Comparison of ENCODE assay signal across 24 cellular contexts in the genomic region with DNA sequence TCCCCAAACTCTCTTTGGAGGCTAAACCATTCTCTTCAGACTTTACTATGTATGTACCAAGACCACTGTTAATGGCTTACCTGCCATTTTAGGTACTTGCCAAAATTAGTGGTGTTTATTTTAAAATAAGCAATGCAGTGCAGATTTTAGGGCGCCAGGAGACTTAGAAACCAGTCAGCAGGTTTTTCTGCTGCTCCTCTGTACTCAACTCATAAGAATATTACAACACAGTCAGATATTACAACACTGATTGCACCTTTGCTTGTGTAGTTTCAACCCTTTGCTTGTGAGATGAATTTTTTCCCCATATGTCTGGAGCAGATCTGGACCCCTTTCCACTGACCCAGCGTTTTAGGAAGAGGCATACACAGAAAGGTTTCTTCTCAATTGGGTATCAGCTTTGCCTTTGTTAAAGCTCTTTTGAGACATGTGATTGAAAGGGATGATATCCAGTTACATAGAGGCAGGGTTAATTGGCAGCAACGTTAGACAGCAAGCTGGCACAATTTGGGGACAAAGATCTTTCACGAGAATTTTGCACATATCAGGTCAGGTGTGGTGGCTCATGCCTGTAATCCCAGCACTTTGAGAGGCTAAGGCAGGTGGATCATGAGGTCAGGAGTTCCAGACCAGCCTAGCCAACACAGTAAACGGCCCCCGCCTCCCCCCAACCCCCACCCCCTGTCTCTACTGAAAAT. TPM values are rescaled to one million over a fixed set of nuclear protein-coding genes. Genes with fewer than 3 reads are reported as not detected.
DNase-seq lines count a peak whose midpoint lies in the region; ATAC-seq, FAIRE-seq and TF ChIP-seq lines count a peak whose summit lies in the region.
"Had no signal": no experiment of that assay in that cellular context is flagged by ENCODE, and none has a peak within 500 bp of the region (broad histone marks: within the 10 kb centered on the region; RNA-seq: fewer than 3 reads in every experiment).

No MANE protein-coding gene starts in this region.

- intact Hi-C loops in activated CD4-positive, alpha-beta T cell treated with anti-CD3 and anti-CD28 coated beads for 36 hours (cut with DNase I, micrococcal nuclease) = no loop called here

- CTCF ChIA-PET in activated CD4-positive, alpha-beta T cell treated with anti-CD3 and anti-CD28 coated beads for 36 hours (lab: Charles Lee) = no interaction called here

- H3K27ac Mint-ChIP-seq in activated CD4-positive, alpha-beta T cell treated with anti-CD3 and anti-CD28 coated beads for 36 hours = peak overlapping the region; percentile 12
- H3K27ac Mint-ChIP-seq: GM23338 had no signal

- peak overlapping the region; percentile 2 to 38 for H3K4me3 ChIP-seq in neutrophil (ENCODE audit: low read depth in 1 of 2, low read length in 1 of 2)
- H3K4me3 ChIP-seq: BLaER1, GM12878, GM23338 had no signal

- H3K9me3 Mint-ChIP-seq in activated CD4-positive, alpha-beta T cell treated with anti-CD3 and anti-CD28 coated beads for 36 hours (ENCODE audit: low read depth) = no peaks in the 10 kb centered on the region
- H3K9me3 Mint-ChIP-seq: CD4-positive, alpha-beta memory T cell; GM23338 had no signal

- H3K27me3 ChIP-seq in neutrophil = no peaks in the 10 kb centered on the region
- H3K27me3 ChIP-seq: BLaER1 had no signal

- H3K4me3 Mint-ChIP-seq in activated CD4-positive, alpha-beta T cell treated with anti-CD3 and anti-CD28 coated beads for 36 hours = no peak overlapping the region
- H3K4me3 Mint-ChIP-seq: CD4-positive, alpha-beta memory T cell; GM23338 had no signal

- TF ChIP-seq CTCF in neutrophil (IDR thresholded peaks at IDR 0.05) = no peak

- H3K27ac ChIP-seq in neutrophil = peak overlapping the region; percentile 86
- H3K27ac ChIP-seq: BLaER1, KMS-11 had no signal

- peak; percentile 66 for FAIRE-seq in HTR-8/SVneo (lab: Jason Lieb, UNC)
- FAIRE-seq: GM12878, GM19239 had no signal

- peaks cover 46% of the 10 kb centered on the region for H3K36me3 Mint-ChIP-seq in activated CD4-positive, alpha-beta T cell treated with anti-CD3 and anti-CD28 coated beads for 36 hours (ENCODE audit: low read depth)

- POLR2A ChIA-PET in activated CD4-positive, alpha-beta T cell treated with anti-CD3 and anti-CD28 coated beads for 36 hours (lab: Charles Lee) = no interaction called here

- no peaks in the 10 kb centered on the region for H3K27me3 Mint-ChIP-seq in activated CD4-positive, alpha-beta T cell treated with anti-CD3 and anti-CD28 coated beads for 36 hours
- H3K27me3 Mint-ChIP-seq: CD4-positive, alpha-beta memory T cell had no signal

- H3K9me3 ChIP-seq in neutrophil = no peaks in the 10 kb centered on the region
- H3K9me3 ChIP-seq: BLaER1 had no signal

- H3K4me1 ChIP-seq in neutrophil (ENCODE audit: control insufficient read depth in 1 of 2, insufficient read depth in 1 of 2, low read depth in 1 of 2, low read length in 1 of 2) = peaks cover 42 to 45% of the 10 kb centered on the region in 2 experiments

- peaks cover 59% of the 10 kb centered on the region for H3K36me3 ChIP-seq in neutrophil

- no peak for ATAC-seq in activated CD4-positive, alpha-beta T cell treated with anti-CD3 and anti-CD28 coated beads for 36 hours
- ATAC-seq in SK-N-SH treated with all-trans-retinoic acid at 6 μM for 48 hours (no peak), HG03342 (IDR thresholded peaks at IDR 0.05; ENCODE audit: unreplicated experiment) (no peak), HG02885 (IDR thresholded peaks at IDR 0.05; ENCODE audit: poor library complexity, unreplicated experiment) (no peak)
- ATAC-seq: GM12878, GM23338, Panc1 had no signal

- H3K4me1 Mint-ChIP-seq in activated CD4-positive, alpha-beta T cell treated with anti-CD3 and anti-CD28 coated beads for 36 hours = peaks cover 10% of the 10 kb centered on the region

- DNase-seq in activated CD4-positive, alpha-beta T cell treated with anti-CD3 and anti-CD28 coated beads for 36 hours = no peak
- no peak for DNase-seq in activated CD4-positive, alpha-beta T cell treated with anti-CD3 and anti-CD28 coated beads for 48 hours
- no peak for DNase-seq in HTR-8/SVneo (ENCODE audit: insufficient read length, low spot score)
- DNase-seq in NCI-H2171 treated with DMSO at 0.1 percent for 48 hours (lab: John Stamatoyannopoulos, UW) = peak; percentile 86
- DNase-seq: CD4-positive, alpha-beta memory T cell; DMS53; EL; HCEC 1CT; NCI-H1048; NCI-H146; NCI-H2029 treated with DMSO at 0.1 percent for 48 hours; NCI-H345; NCI-H524 treated with DMSO at 0.1 percent for 48 hours; SW 1271 had no signal

TF ChIP-seq in SK-N-SH treated with all-trans-retinoic acid at 6 μM for 48 hours, 23 proteins besides CTCF, POLR2A, EP300 and RAD21 (continues in another document):
- no peak for TF ChIP-seq ZFP30 (CRISPR knock-in tag; IDR thresholded peaks at IDR 0.05)
- no peak for TF ChIP-seq ZNF70 (CRISPR knock-in tag; IDR thresholded peaks at IDR 0.05)
- TF ChIP-seq CSDC2 (CRISPR knock-in tag; IDR thresholded peaks at IDR 0.05) = no peak
- TF ChIP-seq RARB (CRISPR knock-in tag; IDR thresholded peaks at IDR 0.05) = no peak
- no peak for TF ChIP-seq ARNTL (CRISPR knock-in tag; IDR thresholded peaks at IDR 0.05; ENCODE audit: borderline replicate concordance, low read depth)
- no peak for TF ChIP-seq CSRNP3 (CRISPR knock-in tag; IDR thresholded peaks at IDR 0.05)
- TF ChIP-seq POU6F1 (CRISPR knock-in tag; IDR thresholded peaks at IDR 0.05; ENCODE audit: borderline replicate concordance, low read depth) = no peak
- TF ChIP-seq ZC3H10 (CRISPR knock-in tag; IDR thresholded peaks at IDR 0.05) = no peak
- TF ChIP-seq ZFP3 (CRISPR knock-in tag; IDR thresholded peaks at IDR 0.05) = no peak
- no peak for TF ChIP-seq ESRRG (CRISPR knock-in tag; IDR thresholded peaks at IDR 0.05)
- no peak for TF ChIP-seq TOX (CRISPR knock-in tag; IDR thresholded peaks at IDR 0.05; ENCODE audit: borderline replicate concordance)
- TF ChIP-seq GLIS3 (CRISPR knock-in tag; IDR thresholded peaks at IDR 0.05) = no peak
- TF ChIP-seq TSHZ2 (CRISPR knock-in tag; IDR thresholded peaks at IDR 0.05) = no peak

RNA-seq across cellular contexts. Expression of gene TTPAL, which starts 6.2 kb away (rescaled TPM):
- 10 to 100 TPM; 18.3 to 21.5 TPM for total RNA-seq in activated CD4-positive, alpha-beta T cell treated with anti-CD3 and anti-CD28 coated beads for 36 hours

RNA-seq across cellular contexts. Expression of gene SERINC3, which starts 40.0 kb away (rescaled TPM):
- 10 to 100 TPM; 51.9 to 58.5 TPM for total RNA-seq in activated CD4-positive, alpha-beta T cell treated with anti-CD3 and anti-CD28 coated beads for 36 hours
